15 cellular contexts compared by ENCODE assay signal in the genomic region with DNA sequence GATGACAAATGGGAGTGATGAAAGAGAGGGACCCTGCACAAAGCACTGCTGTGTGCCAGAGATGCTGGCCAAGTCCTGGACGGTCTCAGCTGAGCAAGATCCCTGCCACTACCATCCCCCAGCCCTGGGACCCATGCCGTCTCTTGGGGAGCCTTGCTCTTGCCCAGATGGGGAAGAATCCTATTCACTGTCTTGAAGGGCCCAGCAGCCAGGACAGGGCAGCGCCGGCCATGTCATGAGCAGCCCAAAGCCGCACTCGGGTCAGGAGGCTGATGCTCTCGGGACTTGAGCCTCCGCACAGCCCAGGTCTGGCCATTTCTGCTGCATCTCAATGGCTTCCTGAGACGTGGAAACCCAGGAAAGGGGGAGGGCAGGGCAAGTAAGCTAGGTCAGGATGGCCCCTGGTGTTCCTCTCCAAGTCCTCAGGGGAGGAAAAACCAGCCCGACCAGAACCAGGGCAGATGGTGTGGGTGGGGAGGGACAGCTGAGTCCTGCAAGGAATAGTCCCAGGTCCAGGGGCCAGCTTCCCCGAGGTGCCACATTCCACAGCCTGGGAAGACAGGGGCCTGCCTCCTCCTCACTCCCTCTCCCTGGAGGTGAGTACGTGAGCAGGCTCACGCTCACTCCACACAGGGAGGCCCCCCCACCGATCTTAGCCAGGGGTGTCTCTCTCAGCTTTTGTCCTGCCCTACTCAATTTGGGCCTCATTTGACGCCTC. TPM values are rescaled to one million over a fixed set of nuclear protein-coding genes. Genes with fewer than 3 reads are reported as not detected.
DNase-seq lines count a peak whose midpoint lies in the region; ATAC-seq, FAIRE-seq and TF ChIP-seq lines count a peak whose summit lies in the region.
"Had no signal": no experiment of that assay in that cellular context is flagged by ENCODE, and none has a peak within 500 bp of the region (broad histone marks: within the 10 kb centered on the region; RNA-seq: fewer than 3 reads in every experiment).

No MANE protein-coding gene starts in this region.

- WGBS in K562 (ENCODE audit: insufficient coverage, low coverage, missing lambda C conversion rate): 58% methylated on average over 13 of the region's 15 CpGs
- WGBS in SK-N-SH (ENCODE audit: low lambda C conversion rate): 91% methylated on average over 9 of the region's 15 CpGs

- no peak overlapping the region for H3K27ac ChIP-seq in K562 (ENCODE audit: extremely low read depth, low read depth, low read length)
- H3K27ac ChIP-seq in SK-N-SH (ENCODE audit: low read depth in 2 of 2, low read length in 1 of 2): no peak overlapping the region
- H3K27ac ChIP-seq: cardiac muscle cell, ovary had no signal

- H3K36me3 ChIP-seq in K562 (ENCODE audit: control insufficient read depth, insufficient read depth, low read length) (no peaks in the 10 kb centered on the region), SK-N-SH (replicated peaks in 1 of 2; ENCODE audit: control insufficient read depth in 1 of 2, insufficient read depth in 2 of 2, low read length in 1 of 2) (no peaks in the 10 kb centered on the region)
- H3K36me3 ChIP-seq: cardiac muscle cell, ovary had no signal

- no TSS peak for BruUV-seq in K562 (replicated peaks; lab: Mats Ljungman, UMichigan)

- H3K9me3 ChIP-seq in K562 (replicated peaks; ENCODE audit: control insufficient read depth, insufficient read depth, low read depth, low read length): no peaks in the 10 kb centered on the region
- no peaks in the 10 kb centered on the region for H3K9me3 ChIP-seq in SK-N-SH
- H3K9me3 ChIP-seq: ovary had no signal

- no peaks in the 10 kb centered on the region for H3K9me2 ChIP-seq in SK-N-SH

- TF ChIP-seq POLR2A in K562 (conservative IDR thresholded peaks at IDR 0.05): no peak

- H4K20me1 ChIP-seq in K562 (replicated peaks; ENCODE audit: control insufficient read depth, insufficient read depth, low read length) (no peaks in the 10 kb centered on the region), SK-N-SH (ENCODE audit: insufficient read depth) (no peaks in the 10 kb centered on the region)

- FAIRE-seq in K562 (lab: Jason Lieb, UNC): no peak

- H3K27ac Mint-ChIP-seq in mesothelial cell of epicardium: peak overlapping the region; percentile 59
- H3K27ac Mint-ChIP-seq: activated CD4-positive, alpha-beta T cell treated with anti-CD3 and anti-CD28 coated beads for 36 hours had no signal

- no peak overlapping the region for H3K4me3 Mint-ChIP-seq in mesothelial cell of epicardium
- H3K4me3 Mint-ChIP-seq: activated CD4-positive, alpha-beta T cell treated with anti-CD3 and anti-CD28 coated beads for 36 hours had no signal

- H3K9me1 ChIP-seq in K562 (ENCODE audit: control insufficient read depth, insufficient read depth, low read length): no peaks in the 10 kb centered on the region

- ATAC-seq in K562: no peak
- no peak for ATAC-seq in Right ventricle myocardium inferior
- ATAC-seq: activated CD4-positive, alpha-beta T cell treated with anti-CD3 and anti-CD28 coated beads for 36 hours; activated naive CD4-positive, alpha-beta T cell treated with anti-CD3 and anti-CD28 coated beads, Interleukin-2, amount 50 U/mL, for 72 hours had no signal

- H3K4me2 ChIP-seq in K562 (ENCODE audit: insufficient read depth, low read length): no peak overlapping the region
- H3K4me2 ChIP-seq in SK-N-SH: no peak overlapping the region

- H2AFZ ChIP-seq in K562 (ENCODE audit: low read depth, low read length) (peak overlapping the region; percentile 10; the same call in 1 of the 2 replicates), SK-N-SH (ENCODE audit: low read depth) (no peak overlapping the region)

- POLR2A ChIA-PET in K562 (lab: Yijun Ruan, JAX): interaction anchor here (0.5 to 1.5 kb wide), 2 partner anchors 143 to 166 kb away, joined by 3 to 4 read pairs; a partner anchor contains a TSS
- POLR2A ChIA-PET in SK-N-SH (lab: Yijun Ruan, JAX): no interaction called here

- TF ChIP-seq CTCF in K562 (IDR thresholded peaks at IDR 0.05 in 2 of 3, conservative IDR thresholded peaks at IDR 0.05 in 1 of 3; ENCODE audit: insufficient read depth in 2 of 3, low read depth in 1 of 3, low read length in 3 of 3) (no peak), mesothelial cell of epicardium (IDR thresholded peaks at IDR 0.05; ENCODE audit: unreplicated experiment) (no peak), SK-N-SH (IDR thresholded peaks at IDR 0.05) (no peak)

- H3K4me3 ChIP-seq in K562 (no peak overlapping the region), SK-N-SH (ENCODE audit: low read depth in 2 of 2, low read length in 1 of 2) (no peak overlapping the region)
- H3K4me3 ChIP-seq: cardiac muscle cell, ovary had no signal

- TF ChIP-seq RAD21 in K562 (CRISPR knock-in tag; conservative IDR thresholded peaks at IDR 0.05 in 1 of 2, IDR thresholded peaks at IDR 0.05 in 1 of 2) (no peak), SK-N-SH (IDR thresholded peaks at IDR 0.05; ENCODE audit: low read length) (no peak)

- no peaks in the 10 kb centered on the region for H3K27me3 Mint-ChIP-seq in mesothelial cell of epicardium (ENCODE audit: low read depth)

- H3K27me3 ChIP-seq in K562 (ENCODE audit: control insufficient read depth in 2 of 2, insufficient read depth in 2 of 2, low read length in 2 of 2): no peaks in the 10 kb centered on the region
- no peaks in the 10 kb centered on the region for H3K27me3 ChIP-seq in SK-N-SH (ENCODE audit: insufficient read depth)
- H3K27me3 ChIP-seq: cardiac muscle cell, ovary had no signal

- no peaks in the 10 kb centered on the region for H3K36me3 Mint-ChIP-seq in mesothelial cell of epicardium
- H3K36me3 Mint-ChIP-seq: activated naive CD4-positive, alpha-beta T cell treated with anti-CD3 and anti-CD28 coated beads, Interleukin-2, amount 50 U/mL, for 72 hours had no signal

- peaks cover 19% of the 10 kb centered on the region for H3F3A ChIP-seq in SK-N-SH (replicated peaks; ENCODE audit: insufficient read depth)

- no peak overlapping the region for H3K9ac ChIP-seq in K562 (ENCODE audit: insufficient read depth in 1 of 2, low read depth in 2 of 2, low read length in 2 of 2)
- no peak overlapping the region for H3K9ac ChIP-seq in SK-N-SH

- H3K9me3 Mint-ChIP-seq in mesothelial cell of epicardium: no peaks in the 10 kb centered on the region
- H3K9me3 Mint-ChIP-seq: activated naive CD4-positive, alpha-beta T cell treated with anti-CD3 and anti-CD28 coated beads, Interleukin-2, amount 50 U/mL, for 72 hours had no signal

- intact Hi-C loops in K562 (cut with micrococcal nuclease): no loop called here
- intact Hi-C loops in Right ventricle myocardium inferior (cut with DNase I): no loop called here

- H3K4me1 ChIP-seq in K562 (replicated peaks in 1 of 2; ENCODE audit: control insufficient read depth in 2 of 2, insufficient read depth in 2 of 2, low read length in 2 of 2) (peaks cover 21 to 27% of the 10 kb centered on the region in 2 experiments), SK-N-SH (ENCODE audit: control insufficient read depth in 1 of 2, insufficient read depth in 2 of 2, low read depth in 1 of 2, low read length in 1 of 2) (peaks cover 22 to 52% of the 10 kb centered on the region in 2 experiments)

- CTCF ChIA-PET in K562 (lab: Yijun Ruan, JAX; ENCODE audit: low intra/inter-chr PET ratio) (no interaction called here), SK-N-SH (lab: Yijun Ruan, JAX) (interaction anchor here (0.7 to 5.4 kb wide), 7 partner anchors 11 to 130 kb away, joined by 3 to 76 read pairs (median 7); a partner anchor contains a TSS)

- TF ChIP-seq EP300 in K562 (IDR thresholded peaks at IDR 0.05; ENCODE audit: low read length) (no peak), SK-N-SH (IDR thresholded peaks at IDR 0.05; ENCODE audit: borderline replicate concordance in 1 of 2, low read depth in 1 of 2, low read length in 1 of 2) (no peak)

- H3K4me1 Mint-ChIP-seq in mesothelial cell of epicardium: peaks cover 61% of the 10 kb centered on the region
- H3K4me1 Mint-ChIP-seq: activated CD4-positive, alpha-beta T cell treated with anti-CD3 and anti-CD28 coated beads for 36 hours had no signal

- in situ Hi-C loops in K562 (cut with MboI): no loop called here

- H3K79me2 ChIP-seq in K562 (ENCODE audit: control insufficient read depth, insufficient read depth, low read length) (no peaks in the 10 kb centered on the region), SK-N-SH (ENCODE audit: insufficient read depth) (no peaks in the 10 kb centered on the region)

- peak; percentile 1 for DNase-seq in COLO668 (lab: John Stamatoyannopoulos, UW; ENCODE audit: unreplicated experiment)
- no peak for DNase-seq in K562 (ENCODE audit: extremely low read depth in 1 of 4, low spot score in 3 of 4)
- no peak for DNase-seq in mesothelial cell of epicardium (ENCODE audit: low spot score in 2 of 2, unreplicated experiment in 2 of 2)
- DNase-seq in Right ventricle myocardium inferior (ENCODE audit: missing footprints): no peak
- DNase-seq in anterior cingulate cortex (lab: John Stamatoyannopoulos, UW): no peak
- no peak for DNase-seq in SK-N-SH
- DNase-seq: activated CD4-positive, alpha-beta T cell treated with anti-CD3 and anti-CD28 coated beads for 36 hours; foreskin melanocyte; NCI-H1930; NCI-H510A treated with DMSO at 0.1 percent for 48 hours; T-helper 2 cell had no signal

RNA-seq across cellular contexts. Expression of a gene that starts 7.8 kb away (rescaled TPM):
- total RNA-seq in K562 (2011; cell fraction: chromatin; rRNA removed; ENCODE audit: low replicate concordance): 25.0 and 82.2 TPM in 2 replicates
- 61.2 and 82.9 TPM in 2 replicates for total RNA-seq in K562 (2011; cell fraction: nucleolus; rRNA removed)
- total RNA-seq in K562 (2011; cell fraction: nucleoplasm; rRNA removed): 39.3 and 39.4 TPM in 2 replicates
- 120 and 137 TPM in 2 replicates for total RNA-seq in K562 (2014; rRNA removed)
- 25.8 and 41.2 TPM in 2 replicates for total RNA-seq in K562 (2014; rRNA removed; fragmentation: Illumina TruSeq; extraction: Trizol)
- 91.7 and 92.6 TPM in 2 replicates for total RNA-seq in K562 (2015; rRNA removed; fragmentation: Illumina TruSeq; extraction: Trizol)
- 151 TPM in 2 replicates for total RNA-seq in K562 (2021)
- 96.3 and 121 TPM in 2 replicates for polyA plus RNA-seq in K562 (2011; rRNA removed)
- polyA plus RNA-seq in K562 (2011; cell fraction: cytosol; rRNA removed): 119 and 275 TPM in 2 replicates
- 88.5 and 137 TPM in 2 replicates for polyA plus RNA-seq in K562 (2011; cell fraction: nucleus; rRNA removed)
- 152 and 175 TPM in 2 replicates for polyA plus RNA-seq in K562 (2012)
- 66.5 and 76.7 TPM in 2 replicates for polyA plus RNA-seq in K562 (2014; fragmentation: Illumina TruSeq; extraction: Trizol)
- polyA plus RNA-seq in K562 (2014; fragmentation: Nextera tagmentation; extraction: Ambion mirVana): 10 to 100 TPM; 18.5 to 21.5 TPM
- 80.2 and 104 TPM in 2 replicates for polyA plus RNA-seq in K562 (2014; rRNA removed)
- polyA minus RNA-seq in K562 (2011; rRNA and poly(A)+ RNA removed): 67.1 and 116 TPM in 2 replicates
- polyA minus RNA-seq in K562 (2011; cell fraction: cytosol; rRNA and poly(A)+ RNA removed): 126 and 127 TPM in 2 replicates
- polyA minus RNA-seq in K562 (2011; cell fraction: nucleus; rRNA and poly(A)+ RNA removed): 31.4 and 35.8 TPM in 2 replicates
- total RNA-seq in mesothelial cell of epicardium: 366 to 377 TPM (median 368 TPM) in 3 replicates
- total RNA-seq in Right ventricle myocardium inferior: 1.4 TPM
- 1.8 and 2.5 TPM in 2 replicates for polyA plus RNA-seq in SK-N-SH (2012; rRNA removed)
- 1.7 and 2.3 TPM in 2 replicates for polyA plus RNA-seq in SK-N-SH (2012; cell fraction: cytosol; rRNA removed)
- 0.88 and 1.5 TPM in 2 replicates for polyA plus RNA-seq in SK-N-SH (2012; cell fraction: nucleus; rRNA removed)
- total RNA-seq: activated CD4-positive, alpha-beta T cell treated with anti-CD3 and anti-CD28 coated beads for 36 hours; activated naive CD4-positive, alpha-beta T cell treated with anti-CD3 and anti-CD28 coated beads, Interleukin-2, amount 50 U/mL, for 72 hours had no signal

RNA-seq across cellular contexts. Expression of a gene that starts 17.2 kb away (rescaled TPM):
- total RNA-seq in K562 (2011; cell fraction: chromatin; rRNA removed; ENCODE audit: low replicate concordance): 2.1 and 4.1 TPM in 2 replicates
- total RNA-seq in K562 (2011; cell fraction: nucleolus; rRNA removed): 1.6 and 2.8 TPM in 2 replicates
- total RNA-seq in K562 (2011; cell fraction: nucleoplasm; rRNA removed): 1.2 and 3.0 TPM in 2 replicates
- total RNA-seq in K562 (2014; rRNA removed) (0.37 and 2.4 TPM in 2 replicates), K562 (2014; rRNA removed; fragmentation: Illumina TruSeq; extraction: Trizol) (0.44 and 0.89 TPM in 2 replicates), K562 (2015; rRNA removed; fragmentation: Illumina TruSeq; extraction: Trizol) (0.29 and 0.68 TPM in 2 replicates), K562 (2021) (0.34 and 0.95 TPM in 2 replicates), mesothelial cell of epicardium (8.5 to 10.2 TPM (median 8.7 TPM) in 3 replicates), Right ventricle myocardium inferior (not detected)
- polyA plus RNA-seq in K562 (2011; rRNA removed) (2.1 and 4.4 TPM in 2 replicates), K562 (2014; fragmentation: Illumina TruSeq; extraction: Trizol) (0.49 and 1.1 TPM in 2 replicates), K562 (2014; fragmentation: Nextera tagmentation; extraction: Ambion mirVana) (under 1 TPM; 0.28 to 0.60 TPM), K562 (2014; rRNA removed) (0.56 and 2.0 TPM in 2 replicates), SK-N-SH (2012; rRNA removed) (16.9 and 17.0 TPM in 2 replicates)
- 1.7 and 2.4 TPM in 2 replicates for polyA plus RNA-seq in K562 (2011; cell fraction: cytosol; rRNA removed)
- polyA plus RNA-seq in K562 (2011; cell fraction: nucleus; rRNA removed): 1.9 and 8.5 TPM in 2 replicates
- 1.1 and 1.4 TPM in 2 replicates for polyA plus RNA-seq in K562 (2012)
- polyA minus RNA-seq in K562 (2011; rRNA and poly(A)+ RNA removed): 0.39 and 1.2 TPM in 2 replicates
- not detected in 2 replicates for polyA minus RNA-seq in K562 (2011; cell fraction: cytosol; rRNA and poly(A)+ RNA removed)
- 0.67 and 1.1 TPM in 2 replicates for polyA minus RNA-seq in K562 (2011; cell fraction: nucleus; rRNA and poly(A)+ RNA removed)
- polyA plus RNA-seq in SK-N-SH (2012; cell fraction: cytosol; rRNA removed): 9.7 and 12.7 TPM in 2 replicates
- 33.8 and 36.0 TPM in 2 replicates for polyA plus RNA-seq in SK-N-SH (2012; cell fraction: nucleus; rRNA removed)
- total RNA-seq: activated CD4-positive, alpha-beta T cell treated with anti-CD3 and anti-CD28 coated beads for 36 hours; activated naive CD4-positive, alpha-beta T cell treated with anti-CD3 and anti-CD28 coated beads, Interleukin-2, amount 50 U/mL, for 72 hours had no signal
- polyA plus RNA-seq: cardiac muscle cell had no signal

RNA-seq across cellular contexts. Expression of a gene that starts 30.5 kb away (rescaled TPM):
- 0.21 and 0.76 TPM in 2 replicates for total RNA-seq in K562 (2011; cell fraction: chromatin; rRNA removed; ENCODE audit: low replicate concordance)
- not detected in 2 replicates for total RNA-seq in K562 (2011; cell fraction: nucleolus; rRNA removed)
- total RNA-seq in K562 (2011; cell fraction: nucleoplasm; rRNA removed): not detected in 2 replicates
- total RNA-seq in K562 (2014; rRNA removed): 1.1 TPM in 1 of 2 replicates, not detected in the other
- total RNA-seq in K562 (2014; rRNA removed; fragmentation: Illumina TruSeq; extraction: Trizol): not detected in 2 replicates
- 0.11 TPM in 1 of 2 replicates, not detected in the other for total RNA-seq in K562 (2015; rRNA removed; fragmentation: Illumina TruSeq; extraction: Trizol)
- total RNA-seq in K562 (2021): 0.22 TPM in 1 of 2 replicates, not detected in the other
- 0.16 and 0.26 TPM in 2 replicates for polyA plus RNA-seq in K562 (2011; rRNA removed)
- 0.48 and 0.58 TPM in 2 replicates for polyA plus RNA-seq in K562 (2011; cell fraction: cytosol; rRNA removed)
- polyA plus RNA-seq in K562 (2011; cell fraction: nucleus; rRNA removed): 0.93 and 3.3 TPM in 2 replicates
- polyA plus RNA-seq in K562 (2012): 0.17 and 0.36 TPM in 2 replicates
- polyA plus RNA-seq in K562 (2014; fragmentation: Illumina TruSeq; extraction: Trizol): 0.30 TPM in 1 of 2 replicates, not detected in the other
- polyA plus RNA-seq in K562 (2014; fragmentation: Nextera tagmentation; extraction: Ambion mirVana): under 1 TPM in 1 of 2 experiments, not detected in 1; 0.13 TPM
- 0.28 TPM in 1 of 2 replicates, not detected in the other for polyA plus RNA-seq in K562 (2014; rRNA removed)
- 0.15 and 0.28 TPM in 2 replicates for polyA minus RNA-seq in K562 (2011; rRNA and poly(A)+ RNA removed)
- polyA minus RNA-seq in K562 (2011; cell fraction: cytosol; rRNA and poly(A)+ RNA removed): not detected in 2 replicates
- 0.22 and 0.54 TPM in 2 replicates for polyA minus RNA-seq in K562 (2011; cell fraction: nucleus; rRNA and poly(A)+ RNA removed)
- 5.3 to 7.0 TPM (median 6.3 TPM) in 3 replicates for total RNA-seq in mesothelial cell of epicardium
- total RNA-seq in Right ventricle myocardium inferior: not detected
- 0.39 and 0.67 TPM in 2 replicates for polyA plus RNA-seq in SK-N-SH (2012; rRNA removed)
- 0.06 and 0.37 TPM in 2 replicates for polyA plus RNA-seq in SK-N-SH (2012; cell fraction: cytosol; rRNA removed)
- 1.3 TPM in 2 replicates for polyA plus RNA-seq in SK-N-SH (2012; cell fraction: nucleus; rRNA removed)
- total RNA-seq: activated CD4-positive, alpha-beta T cell treated with anti-CD3 and anti-CD28 coated beads for 36 hours; activated naive CD4-positive, alpha-beta T cell treated with anti-CD3 and anti-CD28 coated beads, Interleukin-2, amount 50 U/mL, for 72 hours; cardiac muscle cell had no signal
- polyA plus RNA-seq: cardiac muscle cell had no signal

RNA-seq across cellular contexts. Expression of a gene that starts 35.9 kb away (rescaled TPM):
- not detected in 2 replicates for total RNA-seq in K562 (2011; cell fraction: chromatin; rRNA removed; ENCODE audit: low replicate concordance)
- total RNA-seq in K562 (2011; cell fraction: nucleolus; rRNA removed): not detected in 2 replicates
- not detected in 2 replicates for total RNA-seq in K562 (2011; cell fraction: nucleoplasm; rRNA removed)
- not detected in 2 replicates for total RNA-seq in K562 (2014; rRNA removed)
- total RNA-seq in K562 (2014; rRNA removed; fragmentation: Illumina TruSeq; extraction: Trizol): not detected in 2 replicates
- not detected in 2 replicates for total RNA-seq in K562 (2015; rRNA removed; fragmentation: Illumina TruSeq; extraction: Trizol)
- not detected in 2 replicates for total RNA-seq in K562 (2021)
- polyA plus RNA-seq in K562 (2011; rRNA removed): not detected in 2 replicates
- polyA plus RNA-seq in K562 (2011; cell fraction: cytosol; rRNA removed): 0.03 TPM in 1 of 2 replicates, not detected in the other
- not detected in 2 replicates for polyA plus RNA-seq in K562 (2011; cell fraction: nucleus; rRNA removed)
- not detected in 2 replicates for polyA plus RNA-seq in K562 (2012)
- polyA plus RNA-seq in K562 (2014; fragmentation: Illumina TruSeq; extraction: Trizol): not detected in 2 replicates
- polyA plus RNA-seq in K562 (2014; fragmentation: Nextera tagmentation; extraction: Ambion mirVana): under 1 TPM in 1 of 2 experiments, not detected in 1; 0.03 TPM
- polyA plus RNA-seq in K562 (2014; rRNA removed): not detected in 2 replicates
- not detected in 2 replicates for polyA minus RNA-seq in K562 (2011; rRNA and poly(A)+ RNA removed)
- polyA minus RNA-seq in K562 (2011; cell fraction: cytosol; rRNA and poly(A)+ RNA removed): not detected in 2 replicates
- not detected in 2 replicates for polyA minus RNA-seq in K562 (2011; cell fraction: nucleus; rRNA and poly(A)+ RNA removed)
- total RNA-seq in mesothelial cell of epicardium: not detected in 3 replicates
- not detected for total RNA-seq in Right ventricle myocardium inferior
- polyA plus RNA-seq in SK-N-SH (2012; rRNA removed): not detected in 2 replicates
- not detected in 2 replicates for polyA plus RNA-seq in SK-N-SH (2012; cell fraction: cytosol; rRNA removed)
- polyA plus RNA-seq in SK-N-SH (2012; cell fraction: nucleus; rRNA removed): not detected in 2 replicates
- total RNA-seq: activated CD4-positive, alpha-beta T cell treated with anti-CD3 and anti-CD28 coated beads for 36 hours; activated naive CD4-positive, alpha-beta T cell treated with anti-CD3 and anti-CD28 coated beads, Interleukin-2, amount 50 U/mL, for 72 hours; cardiac muscle cell; M059J; ovary had no signal
- polyA plus RNA-seq: cardiac muscle cell, ovary had no signal

RNA-seq across cellular contexts. Expression of a gene that starts 46.2 kb away (rescaled TPM):
- total RNA-seq in K562 (2011; cell fraction: chromatin; rRNA removed; ENCODE audit: low replicate concordance): not detected in 2 replicates
- total RNA-seq in K562 (2011; cell fraction: nucleolus; rRNA removed): not detected in 2 replicates
- total RNA-seq in K562 (2011; cell fraction: nucleoplasm; rRNA removed): not detected in 2 replicates
- total RNA-seq in K562 (2014; rRNA removed) (not detected in 2 replicates), K562 (2014; rRNA removed; fragmentation: Illumina TruSeq; extraction: Trizol) (not detected in 2 replicates), K562 (2015; rRNA removed; fragmentation: Illumina TruSeq; extraction: Trizol) (not detected in 2 replicates), K562 (2021) (not detected in 2 replicates), mesothelial cell of epicardium (not detected in 3 replicates), Right ventricle myocardium inferior (not detected)
- polyA plus RNA-seq in K562 (2011; rRNA removed) (0.04 TPM in 2 replicates), K562 (2014; fragmentation: Illumina TruSeq; extraction: Trizol) (not detected in 2 replicates), K562 (2014; fragmentation: Nextera tagmentation; extraction: Ambion mirVana) (not detected), K562 (2014; rRNA removed) (not detected in 2 replicates), SK-N-SH (2012; rRNA removed) (not detected in 2 replicates)
- 0.03 and 0.06 TPM in 2 replicates for polyA plus RNA-seq in K562 (2011; cell fraction: cytosol; rRNA removed)
- polyA plus RNA-seq in K562 (2011; cell fraction: nucleus; rRNA removed): 0.20 TPM in 1 of 2 replicates, not detected in the other
- polyA plus RNA-seq in K562 (2012): not detected in 2 replicates
- polyA minus RNA-seq in K562 (2011; rRNA and poly(A)+ RNA removed): not detected in 2 replicates
- polyA minus RNA-seq in K562 (2011; cell fraction: cytosol; rRNA and poly(A)+ RNA removed): not detected in 2 replicates
- not detected in 2 replicates for polyA minus RNA-seq in K562 (2011; cell fraction: nucleus; rRNA and poly(A)+ RNA removed)
- not detected in 2 replicates for polyA plus RNA-seq in SK-N-SH (2012; cell fraction: cytosol; rRNA removed)
- not detected in 2 replicates for polyA plus RNA-seq in SK-N-SH (2012; cell fraction: nucleus; rRNA removed)
- total RNA-seq: activated CD4-positive, alpha-beta T cell treated with anti-CD3 and anti-CD28 coated beads for 36 hours; activated naive CD4-positive, alpha-beta T cell treated with anti-CD3 and anti-CD28 coated beads, Interleukin-2, amount 50 U/mL, for 72 hours; cardiac muscle cell; ovary had no signal
- polyA plus RNA-seq: cardiac muscle cell had no signal

Comparison
In these comparisons a context has a peak if more than half of its experiments do, and no peak if none do; other contexts are left out.
1. RNA of a gene that starts 7.8 kb away (total RNA-seq): 366 to 377 TPM in mesothelial cell of epicardium and 25.0 to 151 TPM in K562; 1.4 TPM in Right ventricle myocardium inferior (single experiment); every median in the first group is over 10 times any median in the second.